ENCODE assay signal across 9 cellular contexts in the genomic region with DNA sequence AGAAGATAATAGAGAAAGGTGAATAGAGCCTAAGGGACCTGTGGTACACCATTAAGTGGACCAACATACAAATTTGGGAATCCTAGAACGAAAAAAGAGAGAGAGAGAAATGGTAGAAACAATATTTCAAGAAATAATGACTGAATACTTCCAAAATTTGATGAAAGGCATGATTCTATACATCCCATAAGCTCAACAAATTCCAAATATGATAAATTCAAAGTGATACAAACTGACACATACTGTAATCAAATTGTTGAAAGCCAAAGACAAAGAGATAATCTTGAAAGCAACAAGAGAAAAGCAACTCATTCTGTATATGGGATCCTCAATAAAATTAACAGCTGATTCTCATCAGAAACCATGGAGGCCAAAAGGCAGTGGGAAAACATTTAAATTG. TPM values are rescaled to one million over a fixed set of nuclear protein-coding genes. Genes with fewer than 3 reads are reported as not detected.
"Had no signal": no experiment of that assay in that cellular context is flagged by ENCODE, and none has a peak within 500 bp of the region (broad histone marks: within the 10 kb centered on the region; RNA-seq: fewer than 3 reads in every experiment).

No MANE protein-coding gene starts in this region.

- DNase-seq: IMR-90, KBM-7 had no signal

- H3K27me3 Mint-ChIP-seq: IgD-negative memory B cell had no signal

- H3K4me3 Mint-ChIP-seq: IgD-negative memory B cell had no signal

- ATAC-seq: HepG2, K562 had no signal

- FAIRE-seq: HTR-8/SVneo, K562 had no signal

- H3K4me3 ChIP-seq: K562 had no signal

- H3K27ac ChIP-seq: HL-60 had no signal

- H3K27ac Mint-ChIP-seq: IgD-negative memory B cell had no signal

RNA-seq across cellular contexts. Expression of gene ZC3H12B, which starts 37.8 kb away (rescaled TPM):
- total RNA-seq: HT-29, HT1080 had no signal
